Comparison of ENCODE assay signal across 9 cellular contexts in the genomic region with DNA sequence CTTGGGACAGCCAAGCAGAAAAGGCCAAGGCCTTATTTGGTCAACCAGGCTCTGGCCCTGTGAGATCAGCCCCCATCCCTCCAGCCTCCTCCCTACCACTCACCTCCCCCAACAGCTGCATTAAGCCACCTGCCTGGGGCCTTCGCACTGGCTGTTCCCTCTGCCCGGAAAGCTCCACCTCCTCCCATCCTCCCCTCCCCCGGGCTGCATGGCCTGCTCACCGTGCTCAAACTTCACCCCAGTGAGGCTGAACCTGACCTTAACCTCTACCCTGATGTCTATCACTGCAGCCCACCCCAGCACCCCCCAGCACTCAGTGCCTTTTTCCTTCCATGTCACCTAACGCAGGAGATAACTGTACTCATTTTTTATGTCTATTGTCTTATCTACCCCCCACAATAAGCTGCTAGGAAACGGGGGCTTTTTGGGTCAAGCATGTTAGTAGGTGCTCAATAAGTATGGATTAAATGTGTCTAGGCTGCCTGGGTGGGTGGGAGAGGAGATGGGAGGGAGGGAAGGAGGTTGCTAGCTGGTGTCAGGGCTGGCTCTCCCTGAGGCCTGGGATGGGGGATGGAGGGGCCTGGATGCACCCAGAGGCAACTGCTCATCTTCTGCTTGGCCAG. TPM values are rescaled to one million over a fixed set of nuclear protein-coding genes. Genes with fewer than 3 reads are reported as not detected.
DNase-seq lines count a peak whose midpoint lies in the region; ATAC-seq lines count a peak whose summit lies in the region.
"Had no signal": no experiment of that assay in that cellular context is flagged by ENCODE, and none has a peak within 500 bp of the region (broad histone marks: within the 10 kb centered on the region; RNA-seq: fewer than 3 reads in every experiment).

No MANE protein-coding gene starts in this region.

- H3K4me3 Mint-ChIP-seq in activated T-cell treated with anti-CD3 and anti-CD28 coated beads, Interleukin-2, amount 50 U/mL, for 4 hours: peak overlapping the region; percentile 87

- H3K4me1 Mint-ChIP-seq in activated T-cell treated with anti-CD3 and anti-CD28 coated beads, Interleukin-2, amount 50 U/mL, for 4 hours (ENCODE audit: low read depth): peaks cover 69% of the 10 kb centered on the region

- no peaks in the 10 kb centered on the region for H3K27me3 Mint-ChIP-seq in activated T-cell treated with anti-CD3 and anti-CD28 coated beads, Interleukin-2, amount 50 U/mL, for 4 hours (ENCODE audit: low read depth)

- H3K36me3 Mint-ChIP-seq in activated T-cell treated with anti-CD3 and anti-CD28 coated beads, Interleukin-2, amount 50 U/mL, for 4 hours (ENCODE audit: insufficient read depth): peaks cover 19% of the 10 kb centered on the region

- ATAC-seq in GM19023 (IDR thresholded peaks at IDR 0.05; ENCODE audit: unreplicated experiment) (peak; percentile 30), GM19467 (IDR thresholded peaks at IDR 0.05; ENCODE audit: unreplicated experiment) (no peak)
- ATAC-seq in activated T-cell treated with anti-CD3 and anti-CD28 coated beads, Interleukin-2, amount 50 U/mL, for 4 hours: peak; percentile 27 to 31

- peak overlapping the region; percentile 93 for H3K4me3 ChIP-seq in Jurkat, Clone E6-1 (ENCODE audit: low read length)

- DNase-seq in Jurkat, Clone E6-1 (ENCODE audit: low read depth, low spot score): peak; percentile 71
- DNase-seq in activated T-cell treated with anti-CD3 and anti-CD28 coated beads, Interleukin-2, amount 50 U/mL, for 4 hours: peak; percentile 55
- DNase-seq in myocyte (ENCODE audit: low read depth) (peak; percentile 83), NCI-H345 treated with DMSO at 0.1 percent for 48 hours (lab: John Stamatoyannopoulos, UW; ENCODE audit: unreplicated experiment) (no peak), NCI-H2081 (lab: John Stamatoyannopoulos, UW) (no peak), HT-29 (ENCODE audit: low spot score) (no peak)

- H3K9me3 Mint-ChIP-seq in activated T-cell treated with anti-CD3 and anti-CD28 coated beads, Interleukin-2, amount 50 U/mL, for 4 hours: no peaks in the 10 kb centered on the region

RNA-seq across cellular contexts. Expression of a gene that starts 0.9 kb away (rescaled TPM):
- 125 TPM for polyA plus RNA-seq in Jurkat, Clone E6-1 (2012; ENCODE audit: insufficient read depth, insufficient read length)
- total RNA-seq in activated T-cell treated with anti-CD3 and anti-CD28 coated beads, Interleukin-2, amount 50 U/mL, for 4 hours: 100 to 1,000 TPM in 2 of 3 donors, 10 to 100 TPM in 1; 61.5 to 114 (median 108) TPM
- 0.88 and 0.94 TPM in 2 replicates for total RNA-seq in myocyte
- 0.62 TPM for polyA plus RNA-seq in myocyte (2012)
- total RNA-seq in HT-29 (2014; rRNA removed; shearing (Covaris generic)): 1.9 and 4.0 TPM in 2 replicates

RNA-seq across cellular contexts. Expression of a gene that starts 6.7 kb away (rescaled TPM):
- 41.4 TPM for polyA plus RNA-seq in Jurkat, Clone E6-1 (2012; ENCODE audit: insufficient read depth, insufficient read length)
- 100 to 1,000 TPM in 2 of 3 donors, 10 to 100 TPM in 1; 97.5 to 139 (median 114) TPM for total RNA-seq in activated T-cell treated with anti-CD3 and anti-CD28 coated beads, Interleukin-2, amount 50 U/mL, for 4 hours
- total RNA-seq in myocyte: 64.5 and 66.9 TPM in 2 replicates
- polyA plus RNA-seq in myocyte (2012): 50.9 TPM
- 357 and 366 TPM in 2 replicates for total RNA-seq in HT-29 (2014; rRNA removed; shearing (Covaris generic))

RNA-seq across cellular contexts. Expression of a gene that starts 8.3 kb away (rescaled TPM):
- 105 TPM for polyA plus RNA-seq in Jurkat, Clone E6-1 (2012; ENCODE audit: insufficient read depth, insufficient read length)
- 10 to 100 TPM; 90.3 to 97.2 (median 92.7) TPM for total RNA-seq in activated T-cell treated with anti-CD3 and anti-CD28 coated beads, Interleukin-2, amount 50 U/mL, for 4 hours
- 53.3 and 77.4 TPM in 2 replicates for total RNA-seq in myocyte
- polyA plus RNA-seq in myocyte (2012): 36.0 TPM
- total RNA-seq in HT-29 (2014; rRNA removed; shearing (Covaris generic)): 125 and 137 TPM in 2 replicates

RNA-seq across cellular contexts. Expression of a gene that starts 16.0 kb away (rescaled TPM):
- polyA plus RNA-seq in Jurkat, Clone E6-1 (2012; ENCODE audit: insufficient read depth, insufficient read length): not detected
- total RNA-seq in activated T-cell treated with anti-CD3 and anti-CD28 coated beads, Interleukin-2, amount 50 U/mL, for 4 hours: not detected
- total RNA-seq in myocyte: not detected in 2 replicates
- polyA plus RNA-seq in myocyte (2012): not detected
- total RNA-seq in HT-29 (2014; rRNA removed; shearing (Covaris generic)): 0.34 TPM in 1 of 2 replicates, not detected in the other
- total RNA-seq: left lung had no signal

RNA-seq across cellular contexts. Expression of a gene that starts 18.6 kb away (rescaled TPM):
- not detected for polyA plus RNA-seq in Jurkat, Clone E6-1 (2012; ENCODE audit: insufficient read depth, insufficient read length)
- 1 to 10 TPM in 2 of 3 donors, under 1 TPM in 1; 0.48 to 1.5 (median 1.1) TPM for total RNA-seq in activated T-cell treated with anti-CD3 and anti-CD28 coated beads, Interleukin-2, amount 50 U/mL, for 4 hours
- 1.7 and 4.9 TPM in 2 replicates for total RNA-seq in myocyte
- polyA plus RNA-seq in myocyte (2012): 2.1 TPM
- total RNA-seq in HT-29 (2014; rRNA removed; shearing (Covaris generic)): 11.8 and 16.2 TPM in 2 replicates

Comparison
In these comparisons a context has a peak if more than half of its experiments do, and no peak if none do; other contexts are left out.
1. DNase-seq: peak in Jurkat, Clone E6-1 (single experiment), activated T-cell treated with anti-CD3 and anti-CD28 coated beads, Interleukin-2, amount 50 U/mL, for 4 hours (single experiment) and myocyte (single experiment); none in NCI-H345 treated with DMSO at 0.1 percent for 48 hours (single experiment), NCI-H2081 (0 of 2) and HT-29 (single experiment).
2. RNA of a gene that starts 0.9 kb away (total RNA-seq): 61.5 to 114 TPM in activated T-cell treated with anti-CD3 and anti-CD28 coated beads, Interleukin-2, amount 50 U/mL, for 4 hours; 1.9 to 4.0 TPM in HT-29 and 0.88 to 0.94 TPM in myocyte; every median in the first group is over 10 times any median in the second.